17 cellular contexts compared by ENCODE assay signal in genomic region chr10:96125142-96125515, GRCh38. TPM values are rescaled to one million over a fixed set of nuclear protein-coding genes. Genes with fewer than 3 reads are reported as not detected.
DNase-seq lines count a peak whose midpoint lies in the region; ATAC-seq, FAIRE-seq and TF ChIP-seq lines count a peak whose summit lies in the region.
"Had no signal": no experiment of that assay in that cellular context is flagged by ENCODE, and none has a peak within 500 bp of the region (broad histone marks: within the 10 kb centered on the region; RNA-seq: fewer than 3 reads in every experiment).

No MANE protein-coding gene starts in this region.

- H3K27me3 Mint-ChIP-seq in HFFc6 (ENCODE audit: insufficient read depth), result peaks cover 2% of the 10 kb centered on the region; the same call in 1 of the 2 replicates

- peaks cover 12% of the 10 kb centered on the region; the same call in 2 of the 3 replicates for H3K4me1 ChIP-seq in A549
- H3K4me1 ChIP-seq in OCI-LY7 (ENCODE audit: insufficient read depth, low read length, poor library complexity, severe bottlenecking), result peaks cover 23% of the 10 kb centered on the region
- H3K4me1 ChIP-seq: vagina had no signal

- TF ChIP-seq POLR2A in A549 (IDR thresholded peaks at IDR 0.05; ENCODE audit: low read length) (no peak), GM12892 (IDR thresholded peaks at IDR 0.05; ENCODE audit: low read depth, low read length) (no peak)

- no peak overlapping the region; the same call in 1 of the 2 replicates for H3K4me3 Mint-ChIP-seq in HFFc6
- H3K4me3 Mint-ChIP-seq: activated naive CD8-positive, alpha-beta T cell; stimulated activated memory B cell treated with anti-CD40 and anti-IgM and Interleukin-4, amounts not matched to agents 10 μg/mL and 1 μg/mL and 100 μg/mL, for 72 hours had no signal

- no peak for FAIRE-seq in A549 (lab: Jason Lieb, UNC)
- FAIRE-seq in GM12892 (lab: Jason Lieb, UNC), result no peak
- FAIRE-seq: frontal cortex had no signal

- no peak for DNase-seq in A549 (ENCODE audit: low read depth in 1 of 2, low spot score in 1 of 2)
- DNase-seq in HFFc6, result no peak
- no peak for DNase-seq in OCI-LY7 (ENCODE audit: low spot score)
- DNase-seq in fibroblast of villous mesenchyme (ENCODE audit: low read depth), result peak; percentile 37
- no peak for DNase-seq in NCI-H446 treated with DMSO at 0.1 percent for 48 hours (lab: John Stamatoyannopoulos, UW)
- no peak for DNase-seq in GM12892 (ENCODE audit: insufficient read length)
- DNase-seq in activated effector memory CD4-positive, alpha-beta T cell treated with anti-CD3 and anti-CD28 coated beads, Interleukin-2, amount 50 U/mL, for 16 hours, result no peak
- DNase-seq: DMS79 treated with DMSO at 0.1 percent for 48 hours; NCI-H446; stimulated activated CD4-positive, alpha-beta T cell treated with anti-CD3 and anti-CD28 coated beads, Interleukin-4, amount 100 ng/mL, for 1 hour had no signal

- 0 out of 2 replicates have a peak overlapping the region, but pooled peaks have one; percentile 10 for H3K27ac Mint-ChIP-seq in HFFc6
- H3K27ac Mint-ChIP-seq: activated naive CD8-positive, alpha-beta T cell; stimulated activated memory B cell treated with anti-CD40 and anti-IgM and Interleukin-4, amounts not matched to agents 10 μg/mL and 1 μg/mL and 100 μg/mL, for 72 hours had no signal

- H3K4me3 ChIP-seq in A549 (peak overlapping the region; percentile 39; the same call in 1 of the 3 replicates), OCI-LY7 (ENCODE audit: low read depth, low read length, poor library complexity, severe bottlenecking) (no peak overlapping the region), fibroblast of villous mesenchyme (ENCODE audit: low read depth, low read length) (no peak overlapping the region)
- H3K4me3 ChIP-seq: vagina had no signal

- ATAC-seq in A549 (no peak), esophagus mucosa (no peak)
- ATAC-seq: stimulated activated memory B cell treated with anti-CD40 and anti-IgM and Interleukin-4, amounts not matched to agents 10 μg/mL and 1 μg/mL and 100 μg/mL, for 72 hours had no signal

- TF ChIP-seq CTCF in A549 (IDR thresholded peaks at IDR 0.05) (no peak), HFFc6 (IDR thresholded peaks at IDR 0.05) (no peak), OCI-LY7 (conservative IDR thresholded peaks at IDR 0.05; ENCODE audit: low read length) (no peak), fibroblast of villous mesenchyme (IDR thresholded peaks at IDR 0.05; ENCODE audit: insufficient read depth, low read depth, low read length) (no peak)

- 88% methylated on average over 2 of the region's 2 CpGs for WGBS in A549 (ENCODE audit: missing lambda C conversion rate)

- no peaks in the 10 kb centered on the region for H4K20me1 ChIP-seq in OCI-LY7 (ENCODE audit: insufficient read depth, low read length)

- H3K4me1 Mint-ChIP-seq in HFFc6 (ENCODE audit: low read depth), result peaks cover 26% of the 10 kb centered on the region
- H3K4me1 Mint-ChIP-seq: stimulated activated memory B cell treated with anti-CD40 and anti-IgM and Interleukin-4, amounts not matched to agents 10 μg/mL and 1 μg/mL and 100 μg/mL, for 72 hours had no signal

- TF ChIP-seq RAD21 in A549 (conservative IDR thresholded peaks at IDR 0.05 in 1 of 2, IDR thresholded peaks at IDR 0.05 in 1 of 2), result no peak

- no peaks in the 10 kb centered on the region for H3K9me2 ChIP-seq in OCI-LY7 (ENCODE audit: insufficient read depth, low read length)

- CTCF ChIA-PET in A549 (lab: Yijun Ruan, JAX), result no interaction called here
- CTCF ChIA-PET in OCI-LY7 (lab: Charles Lee; ENCODE audit: unreplicated experiment), result no interaction called here

- POLR2A ChIA-PET in A549 (lab: Yijun Ruan, JAX), result no interaction called here
- POLR2A ChIA-PET in OCI-LY7 (lab: Charles Lee), result interaction anchor here (0.7 to 1.0 kb wide), 2 partner anchors 35 to 159 kb away, joined by 3 to 4 read pairs; no protein-coding TSS in a partner anchor

- peak overlapping the region; percentile 69 for H3K4me2 ChIP-seq in A549
- H3K4me2 ChIP-seq in OCI-LY7 (ENCODE audit: low read length), result 0 out of 2 replicates have a peak overlapping the region, but pooled peaks have one; percentile 61

- peak overlapping the region; percentile 97 for H2AFZ ChIP-seq in OCI-LY7 (ENCODE audit: low read length)

- no peaks in the 10 kb centered on the region for H3K36me3 ChIP-seq in OCI-LY7 (ENCODE audit: insufficient read depth, low read length)
- H3K36me3 ChIP-seq: vagina had no signal

- no peaks in the 10 kb centered on the region for H3K36me3 Mint-ChIP-seq in HFFc6 (ENCODE audit: low read depth)

- BruUV-seq in OCI-LY7 (replicated peaks; lab: Mats Ljungman, UMichigan), result no TSS peak

- H3K9me3 Mint-ChIP-seq in HFFc6, result no peaks in the 10 kb centered on the region
- H3K9me3 Mint-ChIP-seq: dendritic cell treated with granulocyte-macrophage colony-stimulating factor and Interleukin-4, amounts not matched to agents 40 ng/mL and 50 ng/mL, for 4 days; stimulated activated memory B cell treated with anti-CD40 and anti-IgM and Interleukin-4, amounts not matched to agents 10 μg/mL and 1 μg/mL and 100 μg/mL, for 72 hours had no signal

- no peak for TF ChIP-seq EP300 in A549 (IDR thresholded peaks at IDR 0.05)

- H3K27ac ChIP-seq in A549, result peak overlapping the region; percentile 77 to 89; a peak in 5 of 6 replicates
- peak overlapping the region; percentile 4 for H3K27ac ChIP-seq in OCI-LY7 (ENCODE audit: low read depth, low read length, poor library complexity, severe bottlenecking)
- H3K27ac ChIP-seq: vagina, VCaP had no signal

- H3K79me2 ChIP-seq in OCI-LY7 (ENCODE audit: insufficient read depth, low read depth, low read length), result no peaks in the 10 kb centered on the region

- H3K9me3 ChIP-seq in A549 (peaks cover 7% of the 10 kb centered on the region; the same call in 1 of the 3 replicates), OCI-LY7 (ENCODE audit: low read length) (no peaks in the 10 kb centered on the region)
- H3K9me3 ChIP-seq: vagina had no signal

- intact Hi-C loops in OCI-LY7 (cut with micrococcal nuclease; ENCODE audit: unreplicated experiment), result no loop called here

TF ChIP-seq in A549, 52 proteins besides CTCF, POLR2A, EP300 and RAD21:
- TF ChIP-seq, protein P1, sequence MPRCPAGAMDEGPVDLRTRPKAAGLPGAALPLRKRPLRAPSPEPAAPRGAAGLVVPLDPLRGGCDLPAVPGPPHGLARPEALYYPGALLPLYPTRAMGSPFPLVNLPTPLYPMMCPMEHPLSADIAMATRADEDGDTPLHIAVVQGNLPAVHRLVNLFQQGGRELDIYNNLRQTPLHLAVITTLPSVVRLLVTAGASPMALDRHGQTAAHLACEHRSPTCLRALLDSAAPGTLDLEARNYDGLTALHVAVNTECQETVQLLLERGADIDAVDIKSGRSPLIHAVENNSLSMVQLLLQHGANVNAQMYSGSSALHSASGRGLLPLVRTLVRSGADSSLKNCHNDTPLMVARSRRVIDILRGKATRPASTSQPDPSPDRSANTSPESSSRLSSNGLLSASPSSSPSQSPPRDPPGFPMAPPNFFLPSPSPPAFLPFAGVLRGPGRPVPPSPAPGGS (IDR thresholded peaks at IDR 0.05), result no peak
- TF ChIP-seq PHF8 (IDR thresholded peaks at IDR 0.05; ENCODE audit: borderline replicate concordance, low read depth) (0 out of 2 replicates have a peak, but pooled peaks have one; percentile 3), CBX8 (IDR thresholded peaks at IDR 0.05) (no peak)

RNA-seq across cellular contexts. Expression of gene ZNF518A, which starts 5.0 kb away (rescaled TPM):
- 21.7 and 28.9 TPM in 2 replicates for polyA plus RNA-seq in A549 (2011; rRNA removed)
- polyA plus RNA-seq in A549 (2012; cell fraction: cytosol; rRNA removed), result 2.6 and 3.2 TPM in 2 replicates
- polyA plus RNA-seq in A549 (2012; cell fraction: nucleus; rRNA removed), result 3.0 and 4.4 TPM in 2 replicates
- polyA plus RNA-seq in A549 (2017; fragmentation: RNase III; extraction: RNeasy Plus Mini Kit Qiagen cat#74134 plus additional on column Dnase treatment), result 7.3 to 8.7 TPM (median 8.5 TPM) in 3 replicates
- 23.3 and 26.3 TPM in 2 replicates for polyA minus RNA-seq in A549 (2011; rRNA and poly(A)+ RNA removed)
- total RNA-seq in HFFc6 (2021; fragmentation: NEBNext Ultra II Directional; extraction: Animal tissue kit (Norgen Biotek cat#: 25700)), result 1 to 10 TPM; 4.0 to 6.5 (median 5.3) TPM
- total RNA-seq in OCI-LY7 (2014; rRNA removed; shearing (Covaris generic)), result 19.0 and 19.4 TPM in 2 replicates
- total RNA-seq in OCI-LY7 (2022), result 19.7 and 24.7 TPM in 2 replicates
- 13.5 and 19.9 TPM in 2 replicates for total RNA-seq in fibroblast of villous mesenchyme
- 10.4 TPM for polyA plus RNA-seq in GM12892 (2012; ENCODE audit: missing spikeins)
- 11.6 TPM for total RNA-seq in esophagus mucosa
